In the genomic region with DNA sequence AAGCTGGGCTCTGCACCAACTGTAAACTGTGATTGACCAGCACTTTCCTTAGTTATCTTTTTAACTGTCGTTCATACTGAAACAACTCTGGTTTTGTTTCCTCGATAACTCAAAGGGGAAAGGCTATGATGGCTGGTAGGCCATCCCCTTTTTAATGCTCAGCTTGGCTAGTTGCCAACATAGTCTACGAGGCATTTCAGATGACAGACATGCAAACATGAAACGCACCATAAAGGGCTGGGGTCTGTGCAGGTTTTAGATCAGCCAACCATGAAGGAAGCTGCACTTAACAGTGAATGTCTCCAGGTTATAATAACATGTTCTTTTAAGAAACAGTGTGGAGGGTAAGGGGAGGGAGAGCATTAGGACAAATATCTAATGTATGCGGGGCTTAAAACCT, we compare ENCODE assay signal across 14 cellular contexts.
DNase-seq lines count a peak whose midpoint lies in the region; ATAC-seq, FAIRE-seq and TF ChIP-seq lines count a peak whose summit lies in the region.
"Had no signal": no experiment of that assay in that cellular context is flagged by ENCODE, and none has a peak within 500 bp of the region (broad histone marks: within the 10 kb centered on the region; RNA-seq: fewer than 3 reads in every experiment).

No MANE protein-coding gene starts in this region.

- no peaks in the 10 kb centered on the region for H3K79me2 ChIP-seq in HepG2 (ENCODE audit: insufficient read depth, low read length)

- no peak for ATAC-seq in HepG2
- no peak for ATAC-seq in right lobe of liver
- peak; percentile 42 for ATAC-seq in HG03432 (IDR thresholded peaks at IDR 0.05; ENCODE audit: unreplicated experiment)

- POLR2A ChIA-PET in HepG2 (lab: Yijun Ruan, JAX) (no interaction called here), A673 (lab: Charles Lee; ENCODE audit: low non-redundant PET) (no interaction called here)

- H2AFZ ChIP-seq in HepG2 (ENCODE audit: low read length): no peak overlapping the region

- CTCF ChIA-PET in HepG2 (lab: Yijun Ruan, JAX; ENCODE audit: low intra/inter-chr PET ratio, low total read pairs): no interaction called here
- CTCF ChIA-PET in A673 (lab: Charles Lee): interaction anchor here (0.6 kb wide), 1 partner anchor 285 kb away, joined by 3 read pairs; no protein-coding TSS in a partner anchor

- H3K4me3 ChIP-seq in HepG2 (replicated peaks in 1 of 3; ENCODE audit: insufficient read depth in 1 of 3, low read depth in 2 of 3, low read length in 3 of 3): no peak overlapping the region
- H3K4me3 ChIP-seq in right lobe of liver: no peak overlapping the region
- no peak overlapping the region for H3K4me3 ChIP-seq in A673 (ENCODE audit: low read depth, low read length, poor library complexity, severe bottlenecking)

- H3K27ac ChIP-seq in HepG2 (ENCODE audit: extremely low read length, insufficient read depth, low read length) (no peak overlapping the region), right lobe of liver (no peak overlapping the region), A673 (ENCODE audit: low read depth, low read length, poor library complexity, severe bottlenecking) (no peak overlapping the region)

- DNase-seq in HepG2 (ENCODE audit: low spot score): no peak
- no peak for DNase-seq in right lobe of liver
- DNase-seq in NCI-H526 (lab: John Stamatoyannopoulos, UW): peak; percentile 71 to 73
- DNase-seq in activated CD8-positive, alpha-beta memory T cell treated with anti-CD3 and anti-CD28 coated beads, Interleukin-2, amount 50 U/mL, for 48 hours: no peak
- no peak for DNase-seq in activated CD4-positive, alpha-beta T cell treated with anti-CD3 and anti-CD28 coated beads for 48 hours
- DNase-seq in A673 (ENCODE audit: low spot score): no peak
- no peak for DNase-seq in epidermal melanocyte (ENCODE audit: insufficient read length, low spot score)
- DNase-seq: ACHN; activated naive CD8-positive, alpha-beta T cell treated with anti-CD3 and anti-CD28 coated beads, Interleukin-2, amount 10 ng/mL, durations not matched to agents 7 days and 5 days; effector memory CD4-positive, alpha-beta T cell; H7; RPMI8226; stimulated activated CD4-positive, alpha-beta T cell treated with anti-CD3 and anti-CD28 coated beads, Interleukin-4, amount 100 ng/mL, for 24 hours had no signal

- WGBS in HepG2 (ENCODE audit: low lambda C conversion rate): 52% methylated on average over 5 of the region's 5 CpGs
- WGBS in right lobe of liver (ENCODE audit: insufficient coverage, low coverage, low lambda C conversion rate, missing lambda C conversion rate): 50% methylated on average over 5 of the region's 5 CpGs

- TF ChIP-seq CTCF in HepG2 (CRISPR knock-in tag; IDR thresholded peaks at IDR 0.05): no peak
- no peak for TF ChIP-seq CTCF in right lobe of liver (IDR thresholded peaks at IDR 0.05)
- TF ChIP-seq CTCF in A673 (conservative IDR thresholded peaks at IDR 0.05; ENCODE audit: low read depth, low read length): no peak

- no peaks in the 10 kb centered on the region; a peak in 1 of 5 replicates for H3K27me3 ChIP-seq in HepG2 (ENCODE audit: control insufficient read depth in 1 of 2, insufficient read depth in 2 of 2, low read length in 2 of 2)
- H3K27me3 ChIP-seq in right lobe of liver: no peaks in the 10 kb centered on the region
- H3K27me3 ChIP-seq in A673 (replicated peaks; ENCODE audit: insufficient read depth, low read depth, low read length, poor library complexity): no peaks in the 10 kb centered on the region

- TF ChIP-seq POLR2A in HepG2 (IDR thresholded peaks at IDR 0.05; ENCODE audit: insufficient read depth in 1 of 2, low read depth in 2 of 2, low read length in 2 of 2) (no peak), right lobe of liver (IDR thresholded peaks at IDR 0.05) (no peak)

- no peak for TF ChIP-seq RAD21 in HepG2 (CRISPR knock-in tag; IDR thresholded peaks at IDR 0.05)

- BruUV-seq in HepG2 (replicated peaks; lab: Mats Ljungman, UMichigan) (no TSS peak), A673 (replicated peaks; lab: Mats Ljungman, UMichigan) (no TSS peak)

- H3K9ac ChIP-seq in HepG2 (ENCODE audit: insufficient read depth, low read depth, low read length): no peak overlapping the region

- no peak for FAIRE-seq in HepG2 (lab: Jason Lieb, UNC)

- in situ Hi-C loops in HepG2 (cut with HindIII; ENCODE audit: extremely low pct_ligation_motif_present, low pct_unique_long_range_greater_than_20kb): no loop called here

- TF ChIP-seq EP300 in HepG2 (IDR thresholded peaks at IDR 0.05; ENCODE audit: low read depth in 2 of 2, low read length in 2 of 2): no peak
- TF ChIP-seq EP300 in HepG2 (CRISPR knock-in tag; IDR thresholded peaks at IDR 0.05; ENCODE audit: borderline replicate concordance): no peak

- no peaks in the 10 kb centered on the region for H4K20me1 ChIP-seq in HepG2 (ENCODE audit: insufficient read depth, low read length)

- H3K4me2 ChIP-seq in HepG2 (ENCODE audit: low read depth, low read length): no peak overlapping the region

- intact Hi-C loops in HepG2 (cut with micrococcal nuclease; ENCODE audit: unreplicated experiment) (no loop called here), right lobe of liver (cut with DNase I) (no loop called here), A673 (cut with micrococcal nuclease; ENCODE audit: unreplicated experiment) (no loop called here)

- H3K9me3 ChIP-seq in HepG2 (ENCODE audit: low read length) (peaks cover 7% of the 10 kb centered on the region; the same call in 1 of the 2 replicates), right lobe of liver (no peaks in the 10 kb centered on the region), A673 (ENCODE audit: low read depth, low read length, poor library complexity, severe bottlenecking) (peaks cover 10% of the 10 kb centered on the region)

- no peaks in the 10 kb centered on the region for H3K36me3 ChIP-seq in HepG2 (replicated peaks in 1 of 2; ENCODE audit: control insufficient read depth in 1 of 2, insufficient read depth in 2 of 2, low read length in 2 of 2)
- no peaks in the 10 kb centered on the region for H3K36me3 ChIP-seq in right lobe of liver
- no peaks in the 10 kb centered on the region for H3K36me3 ChIP-seq in A673 (ENCODE audit: insufficient read depth, low read length, poor library complexity, severe bottlenecking)

- H3K4me1 ChIP-seq in HepG2 (ENCODE audit: insufficient read depth, low read length): no peaks in the 10 kb centered on the region
- H3K4me1 ChIP-seq in right lobe of liver: no peaks in the 10 kb centered on the region
- H3K4me1 ChIP-seq in A673 (ENCODE audit: insufficient read depth, low read length, poor library complexity, severe bottlenecking): no peaks in the 10 kb centered on the region

TF ChIP-seq in HepG2, 621 proteins besides CTCF, POLR2A, EP300 and RAD21:
- TF ChIP-seq ELF3 (CRISPR knock-in tag; IDR thresholded peaks at IDR 0.05) (no peak), SKI (IDR thresholded peaks at IDR 0.05; ENCODE audit: partially characterized antibody) (no peak), LCORL (IDR thresholded peaks at IDR 0.05) (peak; percentile 49; the same call in 1 of the 2 replicates), LCORL (CRISPR knock-in tag; IDR thresholded peaks at IDR 0.05) (no peak), POLR2G (IDR thresholded peaks at IDR 0.05; ENCODE audit: low read depth, low read length) (no peak)
- TF ChIP-seq, protein P1, sequence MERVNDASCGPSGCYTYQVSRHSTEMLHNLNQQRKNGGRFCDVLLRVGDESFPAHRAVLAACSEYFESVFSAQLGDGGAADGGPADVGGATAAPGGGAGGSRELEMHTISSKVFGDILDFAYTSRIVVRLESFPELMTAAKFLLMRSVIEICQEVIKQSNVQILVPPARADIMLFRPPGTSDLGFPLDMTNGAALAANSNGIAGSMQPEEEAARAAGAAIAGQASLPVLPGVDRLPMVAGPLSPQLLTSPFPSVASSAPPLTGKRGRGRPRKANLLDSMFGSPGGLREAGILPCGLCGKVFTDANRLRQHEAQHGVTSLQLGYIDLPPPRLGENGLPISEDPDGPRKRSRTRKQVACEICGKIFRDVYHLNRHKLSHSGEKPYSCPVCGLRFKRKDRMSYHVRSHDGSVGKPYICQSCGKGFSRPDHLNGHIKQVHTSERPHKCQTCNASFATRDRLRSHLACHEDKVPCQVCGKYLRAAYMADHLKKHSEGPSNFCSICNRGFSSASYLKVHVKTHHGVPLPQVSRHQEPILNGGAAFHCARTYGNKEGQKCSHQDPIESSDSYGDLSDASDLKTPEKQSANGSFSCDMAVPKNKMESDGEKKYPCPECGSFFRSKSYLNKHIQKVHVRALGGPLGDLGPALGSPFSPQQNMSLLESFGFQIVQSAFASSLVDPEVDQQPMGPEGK (CRISPR knock-in tag; IDR thresholded peaks at IDR 0.05): no peak
- TF ChIP-seq, protein P2, sequence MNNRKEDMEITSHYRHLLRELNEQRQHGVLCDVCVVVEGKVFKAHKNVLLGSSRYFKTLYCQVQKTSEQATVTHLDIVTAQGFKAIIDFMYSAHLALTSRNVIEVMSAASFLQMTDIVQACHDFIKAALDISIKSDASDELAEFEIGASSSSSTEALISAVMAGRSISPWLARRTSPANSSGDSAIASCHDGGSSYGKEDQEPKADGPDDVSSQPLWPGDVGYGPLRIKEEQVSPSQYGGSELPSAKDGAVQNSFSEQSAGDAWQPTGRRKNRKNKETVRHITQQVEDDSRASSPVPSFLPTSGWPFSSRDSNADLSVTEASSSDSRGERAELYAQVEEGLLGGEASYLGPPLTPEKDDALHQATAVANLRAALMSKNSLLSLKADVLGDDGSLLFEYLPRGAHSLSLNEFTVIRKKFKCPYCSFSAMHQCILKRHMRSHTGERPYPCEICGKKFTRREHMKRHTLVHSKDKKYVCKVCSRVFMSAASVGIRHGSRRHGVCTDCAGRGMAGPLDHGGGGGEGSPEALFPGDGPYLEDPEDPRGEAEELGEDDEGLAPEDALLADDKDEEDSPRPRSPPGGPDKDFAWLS (CRISPR knock-in tag; IDR thresholded peaks at IDR 0.05; ENCODE audit: borderline replicate concordance): no peak
- TF ChIP-seq, protein P3, sequence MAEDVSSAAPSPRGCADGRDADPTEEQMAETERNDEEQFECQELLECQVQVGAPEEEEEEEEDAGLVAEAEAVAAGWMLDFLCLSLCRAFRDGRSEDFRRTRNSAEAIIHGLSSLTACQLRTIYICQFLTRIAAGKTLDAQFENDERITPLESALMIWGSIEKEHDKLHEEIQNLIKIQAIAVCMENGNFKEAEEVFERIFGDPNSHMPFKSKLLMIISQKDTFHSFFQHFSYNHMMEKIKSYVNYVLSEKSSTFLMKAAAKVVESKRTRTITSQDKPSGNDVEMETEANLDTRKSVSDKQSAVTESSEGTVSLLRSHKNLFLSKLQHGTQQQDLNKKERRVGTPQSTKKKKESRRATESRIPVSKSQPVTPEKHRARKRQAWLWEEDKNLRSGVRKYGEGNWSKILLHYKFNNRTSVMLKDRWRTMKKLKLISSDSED (CRISPR knock-in tag; IDR thresholded peaks at IDR 0.05): no peak
TF ChIP-seq in HepG2: peak in this region for 1.

Comparison
In these comparisons a context has a peak if more than half of its experiments do, and no peak if none do; other contexts are left out.
1. DNase-seq: peak in NCI-H526 (2 of 2); none in HepG2 (single experiment), right lobe of liver (0 of 3), activated CD8-positive, alpha-beta memory T cell treated with anti-CD3 and anti-CD28 coated beads, Interleukin-2, amount 50 U/mL, for 48 hours (single experiment), activated CD4-positive, alpha-beta T cell treated with anti-CD3 and anti-CD28 coated beads for 48 hours (single experiment), A673 (single experiment) and epidermal melanocyte (single experiment).